In the genomic region with DNA sequence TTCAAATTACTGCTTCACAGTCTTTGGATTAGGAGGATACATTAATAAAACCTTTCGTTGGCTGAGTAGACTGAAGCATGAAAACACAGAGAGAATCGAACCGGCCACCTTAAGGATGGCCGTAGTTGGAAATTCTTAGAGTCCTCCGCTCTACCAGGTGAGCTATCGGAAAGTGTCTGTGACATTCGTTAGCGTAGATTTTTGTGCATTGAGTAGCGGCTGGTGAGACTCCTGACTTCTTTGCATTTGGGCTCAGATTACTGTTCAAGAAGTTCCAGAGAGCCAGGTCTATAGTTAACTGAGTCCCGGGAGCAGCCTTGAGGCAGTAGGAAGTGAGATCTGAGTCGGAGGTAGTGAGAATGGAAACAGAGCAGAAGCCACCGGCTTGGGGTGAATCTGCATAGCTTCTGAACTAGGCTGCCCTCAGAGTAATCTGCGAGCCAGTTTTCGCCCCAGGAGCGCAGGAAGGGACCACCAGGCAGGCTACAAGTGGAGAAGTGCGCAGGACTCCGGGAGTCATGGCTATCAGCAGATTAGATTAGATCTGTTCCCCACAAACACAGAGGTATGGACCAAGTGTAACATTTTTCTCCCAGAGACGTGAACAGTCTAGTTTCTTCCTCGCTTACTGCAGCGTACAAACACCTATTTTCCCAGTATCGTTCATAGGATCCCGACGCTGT, we compare ENCODE assay signal across 1 cellular context.
TF ChIP-seq lines count a peak whose summit lies in the region.

No MANE protein-coding gene starts in this region.

TF ChIP-seq in HepG2, 621 proteins besides CTCF, POLR2A, EP300 and RAD21 (continued from another document and continues in another):
- TF ChIP-seq, protein P1, sequence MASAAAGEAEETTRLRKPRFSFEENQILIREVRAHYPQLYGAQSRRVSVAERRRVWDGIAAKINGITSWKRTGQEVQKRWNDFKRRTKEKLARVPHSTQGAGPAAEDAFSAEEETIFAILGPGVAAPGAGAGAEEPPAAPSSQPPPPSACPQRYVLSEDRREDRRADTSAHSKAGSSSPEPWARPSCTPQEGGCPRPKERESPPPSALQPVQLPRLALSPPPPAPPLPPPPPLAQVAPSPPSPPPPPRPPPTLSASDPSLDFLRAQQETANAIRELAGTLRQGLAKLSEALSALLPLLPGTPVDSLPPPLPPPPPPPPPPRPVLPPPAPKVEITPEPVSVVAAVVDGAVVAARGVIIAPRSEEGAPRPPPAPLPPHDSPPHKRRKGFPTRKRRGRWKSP (CRISPR knock-in tag; IDR thresholded peaks at IDR 0.05): peak; percentile 54; the same call in 1 of the 2 replicates
- TF ChIP-seq, protein P2, sequence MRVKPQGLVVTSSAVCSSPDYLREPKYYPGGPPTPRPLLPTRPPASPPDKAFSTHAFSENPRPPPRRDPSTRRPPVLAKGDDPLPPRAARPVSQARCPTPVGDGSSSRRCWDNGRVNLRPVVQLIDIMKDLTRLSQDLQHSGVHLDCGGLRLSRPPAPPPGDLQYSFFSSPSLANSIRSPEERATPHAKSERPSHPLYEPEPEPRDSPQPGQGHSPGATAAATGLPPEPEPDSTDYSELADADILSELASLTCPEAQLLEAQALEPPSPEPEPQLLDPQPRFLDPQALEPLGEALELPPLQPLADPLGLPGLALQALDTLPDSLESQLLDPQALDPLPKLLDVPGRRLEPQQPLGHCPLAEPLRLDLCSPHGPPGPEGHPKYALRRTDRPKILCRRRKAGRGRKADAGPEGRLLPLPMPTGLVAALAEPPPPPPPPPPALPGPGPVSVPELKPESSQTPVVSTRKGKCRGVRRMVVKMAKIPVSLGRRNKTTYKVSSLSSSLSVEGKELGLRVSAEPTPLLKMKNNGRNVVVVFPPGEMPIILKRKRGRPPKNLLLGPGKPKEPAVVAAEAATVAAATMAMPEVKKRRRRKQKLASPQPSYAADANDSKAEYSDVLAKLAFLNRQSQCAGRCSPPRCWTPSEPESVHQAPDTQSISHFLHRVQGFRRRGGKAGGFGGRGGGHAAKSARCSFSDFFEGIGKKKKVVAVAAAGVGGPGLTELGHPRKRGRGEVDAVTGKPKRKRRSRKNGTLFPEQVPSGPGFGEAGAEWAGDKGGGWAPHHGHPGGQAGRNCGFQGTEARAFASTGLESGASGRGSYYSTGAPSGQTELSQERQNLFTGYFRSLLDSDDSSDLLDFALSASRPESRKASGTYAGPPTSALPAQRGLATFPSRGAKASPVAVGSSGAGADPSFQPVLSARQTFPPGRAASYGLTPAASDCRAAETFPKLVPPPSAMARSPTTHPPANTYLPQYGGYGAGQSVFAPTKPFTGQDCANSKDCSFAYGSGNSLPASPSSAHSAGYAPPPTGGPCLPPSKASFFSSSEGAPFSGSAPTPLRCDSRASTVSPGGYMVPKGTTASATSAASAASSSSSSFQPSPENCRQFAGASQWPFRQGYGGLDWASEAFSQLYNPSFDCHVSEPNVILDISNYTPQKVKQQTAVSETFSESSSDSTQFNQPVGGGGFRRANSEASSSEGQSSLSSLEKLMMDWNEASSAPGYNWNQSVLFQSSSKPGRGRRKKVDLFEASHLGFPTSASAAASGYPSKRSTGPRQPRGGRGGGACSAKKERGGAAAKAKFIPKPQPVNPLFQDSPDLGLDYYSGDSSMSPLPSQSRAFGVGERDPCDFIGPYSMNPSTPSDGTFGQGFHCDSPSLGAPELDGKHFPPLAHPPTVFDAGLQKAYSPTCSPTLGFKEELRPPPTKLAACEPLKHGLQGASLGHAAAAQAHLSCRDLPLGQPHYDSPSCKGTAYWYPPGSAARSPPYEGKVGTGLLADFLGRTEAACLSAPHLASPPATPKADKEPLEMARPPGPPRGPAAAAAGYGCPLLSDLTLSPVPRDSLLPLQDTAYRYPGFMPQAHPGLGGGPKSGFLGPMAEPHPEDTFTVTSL (CRISPR knock-in tag; IDR thresholded peaks at IDR 0.05; ENCODE audit: borderline replicate concordance): peak; percentile 21; the same call in 1 of the 2 replicates
- TF ChIP-seq, protein P3, sequence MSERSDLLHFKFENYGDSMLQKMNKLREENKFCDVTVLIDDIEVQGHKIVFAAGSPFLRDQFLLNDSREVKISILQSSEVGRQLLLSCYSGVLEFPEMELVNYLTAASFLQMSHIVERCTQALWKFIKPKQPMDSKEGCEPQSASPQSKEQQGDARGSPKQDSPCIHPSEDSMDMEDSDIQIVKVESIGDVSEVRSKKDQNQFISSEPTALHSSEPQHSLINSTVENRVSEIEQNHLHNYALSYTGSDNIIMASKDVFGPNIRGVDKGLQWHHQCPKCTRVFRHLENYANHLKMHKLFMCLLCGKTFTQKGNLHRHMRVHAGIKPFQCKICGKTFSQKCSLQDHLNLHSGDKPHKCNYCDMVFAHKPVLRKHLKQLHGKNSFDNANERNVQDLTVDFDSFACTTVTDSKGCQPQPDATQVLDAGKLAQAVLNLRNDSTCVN (CRISPR knock-in tag; IDR thresholded peaks at IDR 0.05; ENCODE audit: borderline replicate concordance): no peak
- TF ChIP-seq MED1 (CRISPR knock-in tag; IDR thresholded peaks at IDR 0.05) (peak; percentile 32; the same call in 1 of the 2 replicates), ZNF816 (CRISPR knock-in tag; IDR thresholded peaks at IDR 0.05; ENCODE audit: borderline replicate concordance) (0 out of 2 replicates have a peak, but pooled peaks have one; percentile 19), GZF1 (CRISPR knock-in tag; IDR thresholded peaks at IDR 0.05) (no peak), HNRNPLL (IDR thresholded peaks at IDR 0.05; ENCODE audit: low read depth, low read length, poor library complexity, severe bottlenecking) (peak; percentile 44), MLLT10 (CRISPR knock-in tag; IDR thresholded peaks at IDR 0.05) (no peak), ZFP36 (IDR thresholded peaks at IDR 0.05; ENCODE audit: borderline replicate concordance, low read depth, low read length, partially characterized antibody) (peak; percentile 40), ZNF3 (CRISPR knock-in tag; IDR thresholded peaks at IDR 0.05) (no peak; the same call in 1 of the 2 replicates), HOXA9 (CRISPR knock-in tag; IDR thresholded peaks at IDR 0.05; ENCODE audit: borderline replicate concordance) (no peak), ZNF83 (CRISPR knock-in tag; IDR thresholded peaks at IDR 0.05; ENCODE audit: borderline replicate concordance) (no peak), NR2F6 (IDR thresholded peaks at IDR 0.05) (0 out of 2 replicates have a peak, but pooled peaks have one; percentile 22), NR2F6 (CRISPR knock-in tag; IDR thresholded peaks at IDR 0.05) (no peak; the same call in 1 of the 2 replicates), ZNF605 (CRISPR knock-in tag; IDR thresholded peaks at IDR 0.05) (0 out of 2 replicates have a peak, but pooled peaks have one; percentile 36), ZNF33B (CRISPR knock-in tag; IDR thresholded peaks at IDR 0.05) (no peak), ZNF678 (CRISPR knock-in tag; IDR thresholded peaks at IDR 0.05) (0 out of 2 replicates have a peak, but pooled peaks have one; percentile 57), YY1 (IDR thresholded peaks at IDR 0.05; ENCODE audit: insufficient read depth, insufficient replicate concordance, low read depth, low read length) (peak; percentile 7), SIN3B (IDR thresholded peaks at IDR 0.05; ENCODE audit: low read length) (no peak), HMG20B (CRISPR knock-in tag; conservative IDR thresholded peaks at IDR 0.05) (no peak; the same call in 1 of the 2 replicates), ELF3 (CRISPR knock-in tag; IDR thresholded peaks at IDR 0.05) (no peak), ZNF850 (CRISPR knock-in tag; conservative IDR thresholded peaks at IDR 0.05) (no peak), ZKSCAN1 (IDR thresholded peaks at IDR 0.05; ENCODE audit: low read length) (peak; percentile 16; the same call in 1 of the 2 replicates), ZNF234 (CRISPR knock-in tag; conservative IDR thresholded peaks at IDR 0.05) (no peak), ZNF615 (CRISPR knock-in tag; IDR thresholded peaks at IDR 0.05; ENCODE audit: borderline replicate concordance) (0 out of 2 replicates have a peak, but pooled peaks have one; percentile 51), ZNF589 (CRISPR knock-in tag; conservative IDR thresholded peaks at IDR 0.05) (0 out of 2 replicates have a peak, but pooled peaks have one; percentile 33), RFX1 (IDR thresholded peaks at IDR 0.05) (no peak), PHF21A (CRISPR knock-in tag; IDR thresholded peaks at IDR 0.05) (no peak), ZNF317 (CRISPR knock-in tag; IDR thresholded peaks at IDR 0.05) (peak; percentile 79), ZSCAN12 (CRISPR knock-in tag; IDR thresholded peaks at IDR 0.05) (0 out of 2 replicates have a peak, but pooled peaks have one; percentile 24), GTF3A (CRISPR knock-in tag; conservative IDR thresholded peaks at IDR 0.05) (no peak), ZNF274 (CRISPR knock-in tag; IDR thresholded peaks at IDR 0.05) (no peak)
- TF ChIP-seq, protein P4, sequence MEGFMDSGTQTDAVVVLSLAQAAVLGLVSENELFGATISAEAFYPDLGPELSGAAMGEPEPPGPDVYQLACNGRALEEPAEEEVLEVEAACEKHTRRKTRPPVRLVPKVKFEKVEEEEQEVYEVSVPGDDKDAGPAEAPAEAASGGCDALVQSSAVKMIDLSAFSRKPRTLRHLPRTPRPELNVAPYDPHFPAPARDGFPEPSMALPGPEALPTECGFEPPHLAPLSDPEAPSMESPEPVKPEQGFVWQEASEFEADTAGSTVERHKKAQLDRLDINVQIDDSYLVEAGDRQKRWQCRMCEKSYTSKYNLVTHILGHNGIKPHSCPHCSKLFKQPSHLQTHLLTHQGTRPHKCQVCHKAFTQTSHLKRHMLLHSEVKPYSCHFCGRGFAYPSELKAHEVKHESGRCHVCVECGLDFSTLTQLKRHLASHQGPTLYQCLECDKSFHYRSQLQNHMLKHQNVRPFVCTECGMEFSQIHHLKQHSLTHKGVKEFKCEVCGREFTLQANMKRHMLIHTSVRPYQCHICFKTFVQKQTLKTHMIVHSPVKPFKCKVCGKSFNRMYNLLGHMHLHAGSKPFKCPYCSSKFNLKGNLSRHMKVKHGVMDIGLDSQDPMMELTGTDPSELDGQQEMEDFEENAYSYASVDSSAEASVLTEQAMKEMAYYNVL (CRISPR knock-in tag; IDR thresholded peaks at IDR 0.05; ENCODE audit: borderline replicate concordance): 0 out of 2 replicates have a peak, but pooled peaks have one; percentile 65
- TF ChIP-seq, protein P5, sequence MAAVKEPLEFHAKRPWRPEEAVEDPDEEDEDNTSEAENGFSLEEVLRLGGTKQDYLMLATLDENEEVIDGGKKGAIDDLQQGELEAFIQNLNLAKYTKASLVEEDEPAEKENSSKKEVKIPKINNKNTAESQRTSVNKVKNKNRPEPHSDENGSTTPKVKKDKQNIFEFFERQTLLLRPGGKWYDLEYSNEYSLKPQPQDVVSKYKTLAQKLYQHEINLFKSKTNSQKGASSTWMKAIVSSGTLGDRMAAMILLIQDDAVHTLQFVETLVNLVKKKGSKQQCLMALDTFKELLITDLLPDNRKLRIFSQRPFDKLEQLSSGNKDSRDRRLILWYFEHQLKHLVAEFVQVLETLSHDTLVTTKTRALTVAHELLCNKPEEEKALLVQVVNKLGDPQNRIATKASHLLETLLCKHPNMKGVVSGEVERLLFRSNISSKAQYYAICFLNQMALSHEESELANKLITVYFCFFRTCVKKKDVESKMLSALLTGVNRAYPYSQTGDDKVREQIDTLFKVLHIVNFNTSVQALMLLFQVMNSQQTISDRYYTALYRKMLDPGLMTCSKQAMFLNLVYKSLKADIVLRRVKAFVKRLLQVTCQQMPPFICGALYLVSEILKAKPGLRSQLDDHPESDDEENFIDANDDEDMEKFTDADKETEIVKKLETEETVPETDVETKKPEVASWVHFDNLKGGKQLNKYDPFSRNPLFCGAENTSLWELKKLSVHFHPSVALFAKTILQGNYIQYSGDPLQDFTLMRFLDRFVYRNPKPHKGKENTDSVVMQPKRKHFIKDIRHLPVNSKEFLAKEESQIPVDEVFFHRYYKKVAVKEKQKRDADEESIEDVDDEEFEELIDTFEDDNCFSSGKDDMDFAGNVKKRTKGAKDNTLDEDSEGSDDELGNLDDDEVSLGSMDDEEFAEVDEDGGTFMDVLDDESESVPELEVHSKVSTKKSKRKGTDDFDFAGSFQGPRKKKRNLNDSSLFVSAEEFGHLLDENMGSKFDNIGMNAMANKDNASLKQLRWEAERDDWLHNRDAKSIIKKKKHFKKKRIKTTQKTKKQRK (IDR thresholded peaks at IDR 0.05; ENCODE audit: low read length): no peak
- TF ChIP-seq, protein P6, sequence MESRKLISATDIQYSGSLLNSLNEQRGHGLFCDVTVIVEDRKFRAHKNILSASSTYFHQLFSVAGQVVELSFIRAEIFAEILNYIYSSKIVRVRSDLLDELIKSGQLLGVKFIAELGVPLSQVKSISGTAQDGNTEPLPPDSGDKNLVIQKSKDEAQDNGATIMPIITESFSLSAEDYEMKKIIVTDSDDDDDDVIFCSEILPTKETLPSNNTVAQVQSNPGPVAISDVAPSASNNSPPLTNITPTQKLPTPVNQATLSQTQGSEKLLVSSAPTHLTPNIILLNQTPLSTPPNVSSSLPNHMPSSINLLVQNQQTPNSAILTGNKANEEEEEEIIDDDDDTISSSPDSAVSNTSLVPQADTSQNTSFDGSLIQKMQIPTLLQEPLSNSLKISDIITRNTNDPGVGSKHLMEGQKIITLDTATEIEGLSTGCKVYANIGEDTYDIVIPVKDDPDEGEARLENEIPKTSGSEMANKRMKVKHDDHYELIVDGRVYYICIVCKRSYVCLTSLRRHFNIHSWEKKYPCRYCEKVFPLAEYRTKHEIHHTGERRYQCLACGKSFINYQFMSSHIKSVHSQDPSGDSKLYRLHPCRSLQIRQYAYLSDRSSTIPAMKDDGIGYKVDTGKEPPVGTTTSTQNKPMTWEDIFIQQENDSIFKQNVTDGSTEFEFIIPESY (CRISPR knock-in tag; IDR thresholded peaks at IDR 0.05): no peak
- TF ChIP-seq, protein P7, sequence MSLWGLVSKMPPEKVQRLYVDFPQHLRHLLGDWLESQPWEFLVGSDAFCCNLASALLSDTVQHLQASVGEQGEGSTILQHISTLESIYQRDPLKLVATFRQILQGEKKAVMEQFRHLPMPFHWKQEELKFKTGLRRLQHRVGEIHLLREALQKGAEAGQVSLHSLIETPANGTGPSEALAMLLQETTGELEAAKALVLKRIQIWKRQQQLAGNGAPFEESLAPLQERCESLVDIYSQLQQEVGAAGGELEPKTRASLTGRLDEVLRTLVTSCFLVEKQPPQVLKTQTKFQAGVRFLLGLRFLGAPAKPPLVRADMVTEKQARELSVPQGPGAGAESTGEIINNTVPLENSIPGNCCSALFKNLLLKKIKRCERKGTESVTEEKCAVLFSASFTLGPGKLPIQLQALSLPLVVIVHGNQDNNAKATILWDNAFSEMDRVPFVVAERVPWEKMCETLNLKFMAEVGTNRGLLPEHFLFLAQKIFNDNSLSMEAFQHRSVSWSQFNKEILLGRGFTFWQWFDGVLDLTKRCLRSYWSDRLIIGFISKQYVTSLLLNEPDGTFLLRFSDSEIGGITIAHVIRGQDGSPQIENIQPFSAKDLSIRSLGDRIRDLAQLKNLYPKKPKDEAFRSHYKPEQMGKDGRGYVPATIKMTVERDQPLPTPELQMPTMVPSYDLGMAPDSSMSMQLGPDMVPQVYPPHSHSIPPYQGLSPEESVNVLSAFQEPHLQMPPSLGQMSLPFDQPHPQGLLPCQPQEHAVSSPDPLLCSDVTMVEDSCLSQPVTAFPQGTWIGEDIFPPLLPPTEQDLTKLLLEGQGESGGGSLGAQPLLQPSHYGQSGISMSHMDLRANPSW (CRISPR knock-in tag; IDR thresholded peaks at IDR 0.05; ENCODE audit: borderline replicate concordance): 0 out of 2 replicates have a peak, but pooled peaks have one; percentile 69
- TF ChIP-seq, protein P8, sequence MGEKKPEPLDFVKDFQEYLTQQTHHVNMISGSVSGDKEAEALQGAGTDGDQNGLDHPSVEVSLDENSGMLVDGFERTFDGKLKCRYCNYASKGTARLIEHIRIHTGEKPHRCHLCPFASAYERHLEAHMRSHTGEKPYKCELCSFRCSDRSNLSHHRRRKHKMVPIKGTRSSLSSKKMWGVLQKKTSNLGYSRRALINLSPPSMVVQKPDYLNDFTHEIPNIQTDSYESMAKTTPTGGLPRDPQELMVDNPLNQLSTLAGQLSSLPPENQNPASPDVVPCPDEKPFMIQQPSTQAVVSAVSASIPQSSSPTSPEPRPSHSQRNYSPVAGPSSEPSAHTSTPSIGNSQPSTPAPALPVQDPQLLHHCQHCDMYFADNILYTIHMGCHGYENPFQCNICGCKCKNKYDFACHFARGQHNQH (CRISPR knock-in tag; IDR thresholded peaks at IDR 0.05): peak; percentile 52
